Comparison of ENCODE assay signal across 10 cellular contexts in genomic region chr3:16510620-16511319, GRCh38. TPM values are rescaled to one million over a fixed set of nuclear protein-coding genes. Genes with fewer than 3 reads are reported as not detected.
DNase-seq lines count a peak whose midpoint lies in the region; ATAC-seq, FAIRE-seq and TF ChIP-seq lines count a peak whose summit lies in the region.
"Had no signal": no experiment of that assay in that cellular context is flagged by ENCODE, and none has a peak within 500 bp of the region (broad histone marks: within the 10 kb centered on the region; RNA-seq: fewer than 3 reads in every experiment).

No MANE protein-coding gene starts in this region.

- H3K4me3 Mint-ChIP-seq in activated T-helper 17 cell treated with anti-CD3 and anti-CD28 coated beads, Interleukin-2, amount 50 U/mL, for 72 hours = peak overlapping the region; percentile 85
- no peak overlapping the region for H3K4me3 Mint-ChIP-seq in nephron progenitor cell

- H3K36me3 ChIP-seq in HEK293 (ENCODE audit: control insufficient read depth in 2 of 2, insufficient read depth in 1 of 2, low read length in 2 of 2) = no peaks in the 10 kb centered on the region

- no peak for FAIRE-seq in urothelium cell line (lab: Jason Lieb, UNC)

- peaks cover 45% of the 10 kb centered on the region for H3K4me1 ChIP-seq in HEK293 (ENCODE audit: control insufficient read depth, insufficient read depth, low read length)

- no peak overlapping the region for H3K27ac ChIP-seq in HEK293 (ENCODE audit: extremely low read depth, low read depth, low read length)

- H3K9me3 Mint-ChIP-seq in activated T-helper 17 cell treated with anti-CD3 and anti-CD28 coated beads, Interleukin-2, amount 50 U/mL, for 72 hours = no peaks in the 10 kb centered on the region
- H3K9me3 Mint-ChIP-seq in nephron progenitor cell = no peaks in the 10 kb centered on the region

- H3K27me3 Mint-ChIP-seq in activated T-helper 17 cell treated with anti-CD3 and anti-CD28 coated beads, Interleukin-2, amount 50 U/mL, for 72 hours = no peaks in the 10 kb centered on the region
- peaks cover 38% of the 10 kb centered on the region for H3K27me3 Mint-ChIP-seq in nephron progenitor cell (ENCODE audit: low read depth, poor library complexity)

- ATAC-seq in activated T-helper 17 cell treated with anti-CD3 and anti-CD28 coated beads, Interleukin-2, amount 50 U/mL, for 72 hours (replicated peaks) = peak; percentile 23
- ATAC-seq in esophagus mucosa (no peak), GM18868 (IDR thresholded peaks at IDR 0.05; ENCODE audit: unreplicated experiment) (no peak)
- ATAC-seq: left lobe of liver had no signal

- peaks cover 71% of the 10 kb centered on the region for H3K4me1 Mint-ChIP-seq in activated T-helper 17 cell treated with anti-CD3 and anti-CD28 coated beads, Interleukin-2, amount 50 U/mL, for 72 hours
- H3K4me1 Mint-ChIP-seq in nephron progenitor cell = peaks cover 74% of the 10 kb centered on the region

- H3K4me3 ChIP-seq in GM12864 (ENCODE audit: low read depth, low read length) (peak overlapping the region; percentile 96), HEK293 (ENCODE audit: low read depth, low read length) (no peak overlapping the region)

- peak overlapping the region; percentile 98 for H3K27ac Mint-ChIP-seq in activated T-helper 17 cell treated with anti-CD3 and anti-CD28 coated beads, Interleukin-2, amount 50 U/mL, for 72 hours
- peak overlapping the region; percentile 75 for H3K27ac Mint-ChIP-seq in nephron progenitor cell

- H3K36me3 Mint-ChIP-seq in activated T-helper 17 cell treated with anti-CD3 and anti-CD28 coated beads, Interleukin-2, amount 50 U/mL, for 72 hours (ENCODE audit: low read depth) = peaks cover 85% of the 10 kb centered on the region
- H3K36me3 Mint-ChIP-seq in nephron progenitor cell (ENCODE audit: low read depth) = no peaks in the 10 kb centered on the region

- no peak for TF ChIP-seq CTCF in GM12864 (IDR thresholded peaks at IDR 0.05; ENCODE audit: low read depth, low read length, missing control alignments)
- TF ChIP-seq CTCF in HEK293 (tag by site-specific recombination; IDR thresholded peaks at IDR 0.05) = no peak
- no peak for TF ChIP-seq CTCF in nephron progenitor cell (IDR thresholded peaks at IDR 0.05)

- CTCF ChIA-PET in HEK293 (lab: Yijun Ruan, JAX) = interaction anchor here (1.2 to 1.7 kb wide), 2 partner anchors 220 to 240 kb away, joined by 3 to 8 read pairs; no protein-coding TSS in a partner anchor

- DNase-seq in GM12864 (ENCODE audit: low read depth) (no peak), nephron progenitor cell (no peak), NCI-H82 treated with DMSO at 0.1 percent for 48 hours (lab: John Stamatoyannopoulos, UW; ENCODE audit: unreplicated experiment) (no peak), urothelium cell line (ENCODE audit: low spot score) (no peak)
- DNase-seq: NCI-H2171 treated with DMSO at 0.1 percent for 48 hours had no signal

- H3K9me3 ChIP-seq in HEK293 (ENCODE audit: control insufficient read depth, insufficient read depth, low read depth, low read length) = no peaks in the 10 kb centered on the region

- POLR2A ChIA-PET in HEK293 (lab: Yijun Ruan, JAX) = no interaction called here

TF ChIP-seq in HEK293, 187 proteins besides CTCF, POLR2A, EP300 and RAD21:
- TF ChIP-seq ZNF19 (tag by site-specific recombination; IDR thresholded peaks at IDR 0.05; ENCODE audit: low read depth) = no peak
- TF ChIP-seq ZNF600 (tag by site-specific recombination; IDR thresholded peaks at IDR 0.05) = peak; percentile 57; the same call in 1 of the 2 replicates

RNA-seq across cellular contexts. Expression of gene RFTN1, which starts 2.7 kb away (rescaled TPM):
- total RNA-seq in activated T-helper 17 cell treated with anti-CD3 and anti-CD28 coated beads, Interleukin-2, amount 50 U/mL, for 72 hours = 100 to 1,000 TPM; 112 to 139 TPM
- total RNA-seq in esophagus mucosa = 3.1 TPM

Comparison
In these comparisons a context has a peak if more than half of its experiments do, and no peak if none do; other contexts are left out.
1. RNA of gene RFTN1, which starts 2.7 kb away (total RNA-seq): 112 to 139 TPM in activated T-helper 17 cell treated with anti-CD3 and anti-CD28 coated beads, Interleukin-2, amount 50 U/mL, for 72 hours; 3.1 TPM in esophagus mucosa (single experiment); every median in the first group is over 10 times any median in the second.